Comparison of ENCODE assay signal across 24 cellular contexts in genomic region chr12:56517854-56518253, GRCh38. TPM values are rescaled to one million over a fixed set of nuclear protein-coding genes. Genes with fewer than 3 reads are reported as not detected.
DNase-seq lines count a peak whose midpoint lies in the region; ATAC-seq, FAIRE-seq and TF ChIP-seq lines count a peak whose summit lies in the region.
"Had no signal": no experiment of that assay in that cellular context is flagged by ENCODE, and none has a peak within 500 bp of the region (broad histone marks: within the 10 kb centered on the region; RNA-seq: fewer than 3 reads in every experiment).

No MANE protein-coding gene starts in this region.

- ATAC-seq in RWPE2 (ENCODE audit: low read depth): peak; percentile 65
- ATAC-seq in activated CD4-positive, CD25-positive, alpha-beta regulatory T cell treated with anti-CD3 and anti-CD28 coated beads, Interleukin-2, amount 50 U/mL, for 24 hours: no peak
- ATAC-seq: activated CD8-positive, alpha-beta T cell treated with anti-CD3 and anti-CD28 coated beads for 36 hours; left ventricle myocardium superior; pancreas; T-helper 17 cell had no signal

- H3K4me3 ChIP-seq in RWPE2 (ENCODE audit: severe bottlenecking): no peak overlapping the region
- H3K4me3 ChIP-seq in keratinocyte (ENCODE audit: control insufficient read depth in 2 of 3, extremely low read depth in 1 of 3, insufficient read depth in 2 of 3, low read depth in 1 of 3, low read length in 3 of 3): peak overlapping the region in 1 of 3 experiments; percentile 9
- H3K4me3 ChIP-seq in thyroid gland (replicated peaks in 1 of 3): no peak overlapping the region
- no peak overlapping the region for H3K4me3 ChIP-seq in testis
- H3K4me3 ChIP-seq: pancreas, right atrium auricular region, upper lobe of left lung had no signal

- H3K4me1 ChIP-seq in RWPE2 (ENCODE audit: insufficient read depth, poor library complexity, severe bottlenecking) (peaks cover 45% of the 10 kb centered on the region), keratinocyte (ENCODE audit: control insufficient read depth, extremely low read depth, insufficient read depth, low read length) (peaks cover 33% of the 10 kb centered on the region), thyroid gland (peaks cover 26 to 47% of the 10 kb centered on the region in 2 donors), testis (peaks cover 11% of the 10 kb centered on the region)

- H3K27ac ChIP-seq in RWPE2 (ENCODE audit: poor library complexity, severe bottlenecking): peak overlapping the region; percentile 98
- peak overlapping the region; percentile 50 for H3K27ac ChIP-seq in keratinocyte (ENCODE audit: control insufficient read depth, insufficient read depth, low read length)
- peak overlapping the region in 2 of 3 donors; percentile 93 to 96 for H3K27ac ChIP-seq in thyroid gland
- no peak overlapping the region for H3K27ac ChIP-seq in testis
- H3K27ac ChIP-seq: pancreas, right atrium auricular region had no signal

- DNase-seq in HT-29 (ENCODE audit: low spot score): peak; percentile 73
- peak; percentile 87 for DNase-seq in RWPE2 (ENCODE audit: low spot score)
- DNase-seq in keratinocyte (ENCODE audit: low read depth, low spot score): peak; percentile 59
- DNase-seq in thyroid gland: no peak
- DNase-seq in superior temporal gyrus (ENCODE audit: extremely low spot score): no peak
- no peak for DNase-seq in testis
- DNase-seq: activated CD4-positive, CD25-positive, alpha-beta regulatory T cell treated with anti-CD3 and anti-CD28 coated beads, Interleukin-2, amount 50 U/mL, for 72 hours; activated CD8-positive, alpha-beta T cell treated with anti-CD3 and anti-CD28 coated beads for 36 hours; central memory CD4-positive, alpha-beta T cell; DMS79 treated with DMSO at 0.1 percent for 48 hours; H9; left ventricle myocardium superior; NCI-H1092; NCI-H1694 treated with DMSO at 0.1 percent for 48 hours; NCI-H2171 treated with DMSO at 0.1 percent for 48 hours; NCI-H526 treated with DMSO at 0.1 percent for 48 hours; pancreas; stimulated activated CD4-positive, alpha-beta T cell treated with anti-CD3 and anti-CD28 coated beads, Interleukin-4, amount 100 ng/mL, for 1 hour; T-helper 17 cell; upper lobe of left lung had no signal

- intact Hi-C loops in thyroid gland (cut with DNase I) (loop anchor here (10.0 kb wide), 1 partner anchor 117 kb away; the partner anchor contains the start of gene BAZ2A), testis (cut with DNase I; ENCODE audit: low total_unique reads) (no loop called here)

- no peaks in the 10 kb centered on the region for H3K9me1 ChIP-seq in keratinocyte (ENCODE audit: control insufficient read depth, extremely low read depth, insufficient read depth, low read length)

- peak overlapping the region; percentile 54 for H3K4me2 ChIP-seq in keratinocyte (ENCODE audit: control insufficient read depth, extremely low read depth, insufficient read depth, low read depth, low read length)

- FAIRE-seq in keratinocyte (lab: Jason Lieb, UNC): peak; percentile 82
- FAIRE-seq: GM19239, pancreas had no signal

- no peaks in the 10 kb centered on the region for H3K36me3 ChIP-seq in RWPE2 (ENCODE audit: low read depth)
- H3K36me3 ChIP-seq in keratinocyte (ENCODE audit: control insufficient read depth in 2 of 2, extremely low read depth in 1 of 2, insufficient read depth in 2 of 2, low read length in 2 of 2): no peaks in the 10 kb centered on the region
- no peaks in the 10 kb centered on the region for H3K36me3 ChIP-seq in thyroid gland
- no peaks in the 10 kb centered on the region for H3K36me3 ChIP-seq in testis (ENCODE audit: low read depth, missing control alignments)
- H3K36me3 ChIP-seq: pancreas, right atrium auricular region, upper lobe of left lung had no signal

- H3K9ac ChIP-seq in keratinocyte (ENCODE audit: control insufficient read depth, extremely low read depth, insufficient read depth, low read length): no peak overlapping the region

- 92 to 95% methylated on average over 2 of the region's 2 CpGs for WGBS in thyroid gland, 2 donors
- 83 to 89% methylated on average over 2 of the region's 2 CpGs for WGBS in testis, 2 donors

- TF ChIP-seq CTCF in RWPE2 (IDR thresholded peaks at IDR 0.05; ENCODE audit: poor library complexity, severe bottlenecking) (no peak), keratinocyte (optimal IDR thresholded peaks at IDR 0.05 in 1 of 3, IDR thresholded peaks at IDR 0.05 in 1 of 3, conservative IDR thresholded peaks at IDR 0.05 in 1 of 3; ENCODE audit: extremely low read depth in 1 of 3, insufficient read depth in 2 of 3, low read length in 3 of 3) (no peak), thyroid gland (IDR thresholded peaks at IDR 0.05) (no peak), testis (IDR thresholded peaks at IDR 0.05) (no peak)

- no peaks in the 10 kb centered on the region for H4K20me1 ChIP-seq in keratinocyte (ENCODE audit: control insufficient read depth, extremely low read depth, insufficient read depth, low read length)

- peaks cover 10% of the 10 kb centered on the region for H3K79me2 ChIP-seq in keratinocyte (ENCODE audit: control insufficient read depth, insufficient read depth, low read length)

- no peak overlapping the region for H2AFZ ChIP-seq in keratinocyte (ENCODE audit: control insufficient read depth, low read length)

- H3K9me3 ChIP-seq in RWPE2 (ENCODE audit: severe bottlenecking) (no peaks in the 10 kb centered on the region), keratinocyte (ENCODE audit: control insufficient read depth, low read depth, low read length) (no peaks in the 10 kb centered on the region), thyroid gland (no peaks in the 10 kb centered on the region), testis (no peaks in the 10 kb centered on the region)
- H3K9me3 ChIP-seq: pancreas, right atrium auricular region, upper lobe of left lung had no signal

- no peak for TF ChIP-seq POLR2A in thyroid gland (IDR thresholded peaks at IDR 0.05)
- TF ChIP-seq POLR2A in testis (IDR thresholded peaks at IDR 0.05): no peak

- dilution Hi-C loops in keratinocyte (cut with MboI; ENCODE audit: extremely low pct_ligation_motif_present, low sequenced_read_pairs): no loop called here

- H3K27me3 ChIP-seq in RWPE2 (ENCODE audit: insufficient read depth, poor library complexity, severe bottlenecking) (no peaks in the 10 kb centered on the region), keratinocyte (ENCODE audit: control insufficient read depth, extremely low read depth, insufficient read depth, low read length) (no peaks in the 10 kb centered on the region), thyroid gland (no peaks in the 10 kb centered on the region), testis (no peaks in the 10 kb centered on the region)
- H3K27me3 ChIP-seq: pancreas, right atrium auricular region, upper lobe of left lung had no signal

RNA-seq across cellular contexts. Expression of gene RBMS2, which starts 3.8 kb away (rescaled TPM):
- 7.1 and 7.7 TPM in 2 replicates for total RNA-seq in HT-29 (2014; rRNA removed; shearing (Covaris generic))
- polyA plus RNA-seq in keratinocyte (46.2 to 83.0 TPM (median 64.5 TPM) in 3 replicates), testis (ENCODE audit: insufficient read depth, low read depth, low replicate concordance) (15.8 TPM)
- polyA plus RNA-seq in keratinocyte (2011; ENCODE audit: low read depth): 30.6 TPM
- polyA plus RNA-seq in keratinocyte (2011; cell fraction: cytosol; rRNA removed): 56.0 and 98.7 TPM in 2 replicates
- polyA plus RNA-seq in keratinocyte (2011; cell fraction: nucleus; rRNA removed): 64.2 and 80.8 TPM in 2 replicates
- polyA plus RNA-seq in keratinocyte (2012; ENCODE audit: low replicate concordance): 10.1 and 44.1 TPM in 2 replicates
- 131 to 235 TPM (median 210 TPM) in 3 replicates for polyA minus RNA-seq in keratinocyte
- polyA minus RNA-seq in keratinocyte (2011; cell fraction: cytosol; rRNA and poly(A)+ RNA removed): 47.2 TPM
- polyA minus RNA-seq in keratinocyte (2011; cell fraction: nucleus; rRNA and poly(A)+ RNA removed): 27.3 and 67.9 TPM in 2 replicates
- total RNA-seq in thyroid gland (10 to 100 TPM; 39.8 to 58.3 (median 50.2) TPM), testis (10 to 100 TPM; 12.8 TPM)

RNA-seq across cellular contexts. Expression of gene GLS2, which starts 29.9 kb away (rescaled TPM):
- 5.7 and 6.9 TPM in 2 replicates for total RNA-seq in HT-29 (2014; rRNA removed; shearing (Covaris generic))
- polyA plus RNA-seq in keratinocyte (0.63 to 0.87 TPM (median 0.68 TPM) in 3 replicates), testis (ENCODE audit: insufficient read depth, low read depth, low replicate concordance) (2.2 TPM)
- 1.0 TPM for polyA plus RNA-seq in keratinocyte (2011; ENCODE audit: low read depth)
- polyA plus RNA-seq in keratinocyte (2011; cell fraction: cytosol; rRNA removed): 0.83 and 0.89 TPM in 2 replicates
- 0.65 and 1.3 TPM in 2 replicates for polyA plus RNA-seq in keratinocyte (2011; cell fraction: nucleus; rRNA removed)
- polyA plus RNA-seq in keratinocyte (2012; ENCODE audit: low replicate concordance): 0.62 and 2.3 TPM in 2 replicates
- 0.82 to 1.9 TPM (median 1.1 TPM) in 3 replicates for polyA minus RNA-seq in keratinocyte
- 0.77 TPM for polyA minus RNA-seq in keratinocyte (2011; cell fraction: cytosol; rRNA and poly(A)+ RNA removed)
- 0.63 TPM in 1 of 2 replicates, not detected in the other for polyA minus RNA-seq in keratinocyte (2011; cell fraction: nucleus; rRNA and poly(A)+ RNA removed)
- total RNA-seq in thyroid gland (1 to 10 TPM; 1.8 to 4.2 (median 2.7) TPM), testis (1 to 10 TPM; 3.8 to 4.7 TPM)
- polyA plus RNA-seq: CD14-positive monocyte had no signal

RNA-seq across cellular contexts. Expression of gene SPRYD4, which starts 49.5 kb away (rescaled TPM):
- 4.4 and 4.5 TPM in 2 replicates for total RNA-seq in HT-29 (2014; rRNA removed; shearing (Covaris generic))
- polyA plus RNA-seq in keratinocyte (2.1 to 3.3 TPM (median 3.1 TPM) in 3 replicates), testis (ENCODE audit: insufficient read depth, low read depth, low replicate concordance) (2.6 TPM)
- 0.17 TPM for polyA plus RNA-seq in keratinocyte (2011; ENCODE audit: low read depth)
- polyA plus RNA-seq in keratinocyte (2011; cell fraction: cytosol; rRNA removed): 1.7 and 2.2 TPM in 2 replicates
- polyA plus RNA-seq in keratinocyte (2011; cell fraction: nucleus; rRNA removed): 3.7 TPM in 2 replicates
- polyA plus RNA-seq in keratinocyte (2012; ENCODE audit: low replicate concordance): 1.2 TPM in 2 replicates
- 1.2 to 3.3 TPM (median 3.0 TPM) in 3 replicates for polyA minus RNA-seq in keratinocyte
- polyA minus RNA-seq in keratinocyte (2011; cell fraction: cytosol; rRNA and poly(A)+ RNA removed): 0.77 TPM
- 1.2 and 2.0 TPM in 2 replicates for polyA minus RNA-seq in keratinocyte (2011; cell fraction: nucleus; rRNA and poly(A)+ RNA removed)
- total RNA-seq in thyroid gland (1 to 10 TPM; 2.8 to 4.6 (median 4.3) TPM), testis (1 to 10 TPM; 6.8 to 6.9 TPM)

Comparison
In these comparisons a context has a peak if more than half of its experiments do, and no peak if none do; other contexts are left out.
1. DNase-seq: peak in HT-29 (single experiment), RWPE2 (single experiment) and keratinocyte (single experiment); none in thyroid gland (0 of 2), superior temporal gyrus (single experiment) and testis (single experiment).
2. H3K27ac ChIP-seq: peak in RWPE2 (single experiment), keratinocyte (single experiment) and thyroid gland (2 of 3); none in testis (0 of 2).